Comparison of ENCODE assay signal across 27 cellular contexts in genomic region chrX:39283239-39283638, GRCh38.
"Had no signal": no experiment of that assay in that cellular context is flagged by ENCODE, and none has a peak within 500 bp of the region (broad histone marks: within the 10 kb centered on the region; RNA-seq: fewer than 3 reads in every experiment).

No MANE protein-coding gene starts in this region.

- H3K79me2 ChIP-seq: hepatocyte had no signal

- H3K27me3 ChIP-seq: colonic mucosa, esophagus muscularis mucosa, esophagus squamous epithelium, foreskin keratinocyte, gastrocnemius medialis, gastroesophageal sphincter, hepatocyte had no signal

- H3K36me3 ChIP-seq: colonic mucosa, esophagus muscularis mucosa, esophagus squamous epithelium, gastrocnemius medialis, gastroesophageal sphincter, heart left ventricle, heart right ventricle had no signal

- H3K4me2 ChIP-seq: hepatocyte had no signal

- H3K4me1 ChIP-seq: colonic mucosa, esophagus muscularis mucosa, esophagus squamous epithelium, foreskin keratinocyte, gastrocnemius medialis, gastroesophageal sphincter, heart left ventricle, heart right ventricle had no signal

- H3K27ac ChIP-seq: colonic mucosa, coronary artery, dorsolateral prefrontal cortex, epithelial cell of prostate, esophagus muscularis mucosa, esophagus squamous epithelium, foreskin keratinocyte, gastrocnemius medialis, gastroesophageal sphincter, heart left ventricle, heart right ventricle, hepatocyte had no signal

- DNase-seq: colonic mucosa; cortex of kidney; dermis blood vessel endothelial cell; dorsolateral prefrontal cortex; effector CD4-positive, alpha-beta T cell; effector CD8-positive, alpha-beta T cell; effector memory CD4-positive, alpha-beta T cell; effector memory CD8-positive, alpha-beta T cell; endodermal cell; erythroblast; esophagus squamous epithelium; foreskin fibroblast; foreskin keratinocyte; foreskin melanocyte; gastrocnemius medialis; glutamatergic neuron; head of caudate nucleus; heart left ventricle; heart right ventricle had no signal

- H2AFZ ChIP-seq: hepatocyte had no signal

- FAIRE-seq: endometrium, endothelial cell of umbilical vein had no signal

- H3K9me3 ChIP-seq: colonic mucosa had no signal

- H3K4me3 ChIP-seq: colonic mucosa, coronary artery, dorsolateral prefrontal cortex, esophagus muscularis mucosa, esophagus squamous epithelium, gastrocnemius medialis, gastroesophageal sphincter, heart left ventricle, heart right ventricle, hepatocyte had no signal

- ATAC-seq: effector memory CD8-positive, alpha-beta T cell; esophagus mucosa; foreskin keratinocyte; gastrocnemius medialis; gastroesophageal sphincter; heart left ventricle; heart right ventricle had no signal
